ENCODE assay signal across 13 cellular contexts in genomic region chr4:1205641-1206298, GRCh38. TPM values are rescaled to one million over a fixed set of nuclear protein-coding genes. Genes with fewer than 3 reads are reported as not detected.
DNase-seq lines count a peak whose midpoint lies in the region; ATAC-seq, FAIRE-seq and TF ChIP-seq lines count a peak whose summit lies in the region.
"Had no signal": no experiment of that assay in that cellular context is flagged by ENCODE, and none has a peak within 500 bp of the region (broad histone marks: within the 10 kb centered on the region; RNA-seq: fewer than 3 reads in every experiment).

No MANE protein-coding gene starts in this region.

- no peak overlapping the region for H3K56ac ChIP-seq in H1 (replicated peaks; ENCODE audit: insufficient read length, low read depth, low read length)

- POLR2A ChIA-PET in H1 (lab: Charles Lee; ENCODE audit: partially characterized antibody), result no interaction called here

- H3K36me3 ChIP-seq in H1 (ENCODE audit: control insufficient read depth in 2 of 4, insufficient read depth in 4 of 4, low read length in 3 of 4) (no peaks in the 10 kb centered on the region; a peak in 1 of 8 replicates), vagina (no peaks in the 10 kb centered on the region)

- 85% methylated on average over 7 of the region's 15 CpGs; no CpG with 5 or more reads in 1 of the 2 experiments for WGBS in H1 (ENCODE audit: extremely low coverage in 1 of 2, insufficient coverage in 1 of 2, insufficient read length in 1 of 2, insufficient replicate concordance in 2 of 2, low coverage in 1 of 2, low lambda C conversion rate in 2 of 2, missing lambda C conversion rate in 1 of 2), 2 experiments

- H3K27ac ChIP-seq in H1 (ENCODE audit: low read depth, low read length) (no peak overlapping the region), vagina (peak overlapping the region; percentile 19)
- H3K27ac ChIP-seq: epithelial cell of prostate had no signal

- no peak overlapping the region for H4K91ac ChIP-seq in H1 (replicated peaks; ENCODE audit: insufficient read length, low read length)

- H3K27me3 ChIP-seq in H1 (replicated peaks in 1 of 4; ENCODE audit: control insufficient read depth in 3 of 4, extremely low read depth in 1 of 4, insufficient read depth in 3 of 4, low read length in 3 of 4) (no peaks in the 10 kb centered on the region), vagina (no peaks in the 10 kb centered on the region)

- no peaks in the 10 kb centered on the region for H3K79me2 ChIP-seq in H1 (ENCODE audit: control insufficient read depth in 1 of 2, insufficient read depth in 2 of 2, low read length in 2 of 2)

- FAIRE-seq in H1 (lab: Jason Lieb, UNC), result no peak

- H4K5ac ChIP-seq in H1 (ENCODE audit: insufficient read length, low read depth, low read length), result no peak overlapping the region

- no peak overlapping the region for H3K14ac ChIP-seq in H1 (ENCODE audit: insufficient read length)

- ATAC-seq in natural killer cell (no peak), HG03457 (IDR thresholded peaks at IDR 0.05; ENCODE audit: unreplicated experiment) (no peak)

- no peak overlapping the region for H3K4ac ChIP-seq in H1 (replicated peaks; ENCODE audit: insufficient read length, low read depth, low read length)

- no peak overlapping the region for H2BK20ac ChIP-seq in H1 (ENCODE audit: low read length)

- CTCF ChIA-PET in activated naive CD4-positive, alpha-beta T cell treated with anti-CD3 and anti-CD28 coated beads, Interleukin-2, amount 10 ng/mL, durations not matched to agents 7 days and 5 days (lab: Charles Lee), result no interaction called here
- CTCF ChIA-PET in H1 (lab: Charles Lee; ENCODE audit: partially characterized antibody), result interaction anchor here (0.5 to 1.7 kb wide), 8 partner anchors 9 to 645 kb away, joined by 3 to 4 read pairs (median 3); no protein-coding TSS in a partner anchor

- H3K4me2 ChIP-seq in H1 (ENCODE audit: insufficient read depth in 1 of 2, low read depth in 2 of 2, low read length in 2 of 2), result no peak overlapping the region

- no peak overlapping the region for H3K9ac ChIP-seq in H1 (replicated peaks in 1 of 4; ENCODE audit: extremely low read depth in 1 of 4, low read depth in 3 of 4, low read length in 3 of 4)

- no peak overlapping the region for H2BK15ac ChIP-seq in H1 (ENCODE audit: low read length)

- peaks cover 5% of the 10 kb centered on the region for H3K36me3 Mint-ChIP-seq in activated naive CD4-positive, alpha-beta T cell treated with anti-CD3 and anti-CD28 coated beads, Interleukin-2, amount 10 ng/mL, durations not matched to agents 7 days and 5 days
- H3K36me3 Mint-ChIP-seq in natural killer cell, result no peaks in the 10 kb centered on the region

- H2BK120ac ChIP-seq in H1 (replicated peaks; ENCODE audit: low read depth, low read length), result no peak overlapping the region

- no peak overlapping the region for H2BK12ac ChIP-seq in H1 (ENCODE audit: low read depth, low read length)

- no peak overlapping the region for H2AFZ ChIP-seq in H1 (ENCODE audit: low read length)

- no peak for TF ChIP-seq POLR2A in H1 (IDR thresholded peaks at IDR 0.05; ENCODE audit: control extremely low read depth in 1 of 2, low read depth in 2 of 2, low read length in 2 of 2)
- TF ChIP-seq POLR2A in vagina (IDR thresholded peaks at IDR 0.05), result no peak

- H3K9me3 ChIP-seq in H1 (ENCODE audit: insufficient read depth in 2 of 2, low read depth in 1 of 2, low read length in 1 of 2) (no peaks in the 10 kb centered on the region), vagina (no peaks in the 10 kb centered on the region)

- no peaks in the 10 kb centered on the region for H3K27me3 Mint-ChIP-seq in activated naive CD4-positive, alpha-beta T cell treated with anti-CD3 and anti-CD28 coated beads, Interleukin-2, amount 10 ng/mL, durations not matched to agents 7 days and 5 days
- H3K27me3 Mint-ChIP-seq in natural killer cell (ENCODE audit: low read depth in 2 of 2), result no peaks in the 10 kb centered on the region
- H3K27me3 Mint-ChIP-seq: central memory CD8-positive, alpha-beta T cell had no signal

- H3K4me1 ChIP-seq in H1 (replicated peaks in 1 of 4; ENCODE audit: control insufficient read depth in 3 of 4, insufficient read depth in 4 of 4, low read length in 3 of 4) (no peaks in the 10 kb centered on the region), vagina (peaks cover 98% of the 10 kb centered on the region)

- no peaks in the 10 kb centered on the region for H3K9me3 Mint-ChIP-seq in activated naive CD4-positive, alpha-beta T cell treated with anti-CD3 and anti-CD28 coated beads, Interleukin-2, amount 10 ng/mL, durations not matched to agents 7 days and 5 days
- no peaks in the 10 kb centered on the region for H3K9me3 Mint-ChIP-seq in natural killer cell
- H3K9me3 Mint-ChIP-seq: central memory CD8-positive, alpha-beta T cell had no signal

- no peaks in the 10 kb centered on the region for H3K23me2 ChIP-seq in H1 (ENCODE audit: low read depth, low read length)

- H3K4me3 Mint-ChIP-seq in activated naive CD4-positive, alpha-beta T cell treated with anti-CD3 and anti-CD28 coated beads, Interleukin-2, amount 10 ng/mL, durations not matched to agents 7 days and 5 days, result no peak overlapping the region
- no peak overlapping the region for H3K4me3 Mint-ChIP-seq in natural killer cell

- peaks cover 38% of the 10 kb centered on the region for H3K4me1 Mint-ChIP-seq in activated naive CD4-positive, alpha-beta T cell treated with anti-CD3 and anti-CD28 coated beads, Interleukin-2, amount 10 ng/mL, durations not matched to agents 7 days and 5 days
- H3K4me1 Mint-ChIP-seq in natural killer cell, result peaks cover 44 to 61% of the 10 kb centered on the region in 2 donors

- TF ChIP-seq EP300 in H1 (IDR thresholded peaks at IDR 0.05; ENCODE audit: borderline replicate concordance in 1 of 2, low read depth in 2 of 2, low read length in 2 of 2), result no peak

- DNase-seq in activated naive CD4-positive, alpha-beta T cell treated with anti-CD3 and anti-CD28 coated beads, Interleukin-2, amount 10 ng/mL, durations not matched to agents 7 days and 5 days, result peak; percentile 16
- DNase-seq in activated naive CD4-positive, alpha-beta T cell treated with Interleukin-2 at 50 U/mL for 16 hours, result no peak
- DNase-seq in H1 (ENCODE audit: low read depth in 1 of 2, low spot score in 2 of 2), result no peak
- DNase-seq in natural killer cell, result peak; percentile 13
- no peak for DNase-seq in vagina (ENCODE audit: extremely low spot score in 2 of 2)
- DNase-seq in NCI-H2107 treated with DMSO at 0.1 percent for 48 hours (lab: John Stamatoyannopoulos, UW; ENCODE audit: unreplicated experiment), result no peak
- DNase-seq in foreskin fibroblast, result no peak
- DNase-seq: DMS 273 treated with DMSO at 0.1 percent for 48 hours, NCI-H446 treated with DMSO at 0.1 percent for 48 hours had no signal

- H3K27ac Mint-ChIP-seq in activated naive CD4-positive, alpha-beta T cell treated with anti-CD3 and anti-CD28 coated beads, Interleukin-2, amount 10 ng/mL, durations not matched to agents 7 days and 5 days, result no peak overlapping the region
- peak overlapping the region; percentile 98 to 100 for H3K27ac Mint-ChIP-seq in natural killer cell

- peaks cover under 1 to 2% of the 10 kb centered on the region in 2 experiments for H4K20me1 ChIP-seq in H1 (replicated peaks in 1 of 2; ENCODE audit: control insufficient read depth in 1 of 2, insufficient read depth in 2 of 2, low read length in 2 of 2)

- no peak overlapping the region for H3K23ac ChIP-seq in H1 (ENCODE audit: insufficient read length)

- intact Hi-C loops in natural killer cell (cut with micrococcal nuclease), result no loop called here
- intact Hi-C loops in vagina (cut with DNase I), result loop anchor here (5.0 kb wide), 2 partner anchors 33 to 42 kb away; partner anchors contain the start of genes CTBP1 and SPON2

- no peak overlapping the region for H2AK5ac ChIP-seq in H1 (ENCODE audit: low read depth, low read length)

- no peaks in the 10 kb centered on the region for H3K79me1 ChIP-seq in H1 (ENCODE audit: low read depth, low read length)

- no peak overlapping the region for H2BK5ac ChIP-seq in H1 (ENCODE audit: low read depth, low read length)

- no peak for TF ChIP-seq RAD21 in H1 (IDR thresholded peaks at IDR 0.05 in 1 of 2, conservative IDR thresholded peaks at IDR 0.05 in 1 of 2; ENCODE audit: low read depth in 2 of 2, low read length in 2 of 2)

- TF ChIP-seq CTCF in H1 (IDR thresholded peaks at IDR 0.05; ENCODE audit: control extremely low read depth in 1 of 3, insufficient read depth in 1 of 3, low read depth in 1 of 3, low read length in 3 of 3), result no peak
- TF ChIP-seq CTCF in natural killer cell (IDR thresholded peaks at IDR 0.05), result no peak
- TF ChIP-seq CTCF in vagina (IDR thresholded peaks at IDR 0.05), result no peak
- no peak for TF ChIP-seq CTCF in foreskin fibroblast (IDR thresholded peaks at IDR 0.05; ENCODE audit: low read depth, low read length)

- H3K4me3 ChIP-seq in H1 (ENCODE audit: extremely low read depth in 1 of 4, insufficient read depth in 2 of 4, low read depth in 3 of 4, low read length in 4 of 4) (no peak overlapping the region), vagina (no peak overlapping the region), foreskin fibroblast (ENCODE audit: low read depth in 1 of 2, low read length in 2 of 2) (no peak overlapping the region)
- H3K4me3 ChIP-seq: lung had no signal

- H3K18ac ChIP-seq in H1 (ENCODE audit: extremely low read depth, low read length), result no peak overlapping the region; the same call in 1 of the 2 replicates

- 0 out of 2 replicates have a peak overlapping the region, but pooled peaks have one; percentile 51 for H4K8ac ChIP-seq in H1 (ENCODE audit: extremely low read depth, insufficient read depth, low read length)

RNA-seq across cellular contexts. Expression of gene SPON2, which starts 33.4 kb away (rescaled TPM):
- 2.8 and 3.2 TPM in 2 replicates for total RNA-seq in H1 (2021; fragmentation: NEBNext Ultra II Directional; extraction: Animal tissue kit (Norgen Biotek cat#: 25700))
- polyA plus RNA-seq in H1 (2011; rRNA removed), result 2.8 and 5.2 TPM in 2 replicates
- 3.7 TPM for polyA plus RNA-seq in H1 (2011; cell fraction: cytosol; rRNA removed)
- polyA plus RNA-seq in H1 (2011; cell fraction: nucleus; rRNA removed), result 16.5 TPM
- polyA plus RNA-seq in H1 (2012, experiment 1 of 2), result 1.8 to 3.9 TPM (median 3.1 TPM) in 4 replicates
- polyA plus RNA-seq in H1 (2012, experiment 2 of 2), result 2.1 TPM
- polyA plus RNA-seq in H1 (2013, experiment 1 of 2), result 4.0 TPM
- polyA plus RNA-seq in H1 (2013, experiment 2 of 2), result 3.3 TPM
- 0.15 and 0.79 TPM in 2 replicates for polyA minus RNA-seq in H1 (2011; rRNA and poly(A)+ RNA removed)
- polyA minus RNA-seq in H1 (2011; cell fraction: cytosol; rRNA and poly(A)+ RNA removed), result 4.3 TPM
- polyA minus RNA-seq in H1 (2011; cell fraction: nucleus; rRNA and poly(A)+ RNA removed), result 5.1 TPM
- total RNA-seq in natural killer cell (1,000 to 10,000 TPM; 1,124 to 1,574 (median 1,339) TPM), vagina (72.2 TPM)

RNA-seq across cellular contexts. Expression of gene CTBP1, which starts 43.2 kb away (rescaled TPM):
- total RNA-seq in H1 (2021; fragmentation: NEBNext Ultra II Directional; extraction: Animal tissue kit (Norgen Biotek cat#: 25700)), result 128 and 132 TPM in 2 replicates
- 185 and 308 TPM in 2 replicates for polyA plus RNA-seq in H1 (2011; rRNA removed)
- polyA plus RNA-seq in H1 (2011; cell fraction: cytosol; rRNA removed), result 211 TPM
- 631 TPM for polyA plus RNA-seq in H1 (2011; cell fraction: nucleus; rRNA removed)
- 85.5 to 186 TPM (median 163 TPM) in 4 replicates for polyA plus RNA-seq in H1 (2012, experiment 1 of 2)
- 85.3 TPM for polyA plus RNA-seq in H1 (2012, experiment 2 of 2)
- 72.7 TPM for polyA plus RNA-seq in H1 (2013, experiment 1 of 2)
- polyA plus RNA-seq in H1 (2013, experiment 2 of 2), result 71.3 TPM
- 83.5 and 84.0 TPM in 2 replicates for polyA minus RNA-seq in H1 (2011; rRNA and poly(A)+ RNA removed)
- 128 TPM for polyA minus RNA-seq in H1 (2011; cell fraction: cytosol; rRNA and poly(A)+ RNA removed)
- 95.0 TPM for polyA minus RNA-seq in H1 (2011; cell fraction: nucleus; rRNA and poly(A)+ RNA removed)
- 100 to 1,000 TPM; 384 to 388 (median 388) TPM for total RNA-seq in natural killer cell
- total RNA-seq in vagina, result 93.1 TPM

Comparison
In these comparisons a context has a peak if more than half of its experiments do, and no peak if none do; other contexts are left out.
1. DNase-seq: peak in activated naive CD4-positive, alpha-beta T cell treated with anti-CD3 and anti-CD28 coated beads, Interleukin-2, amount 10 ng/mL, durations not matched to agents 7 days and 5 days (single experiment) and natural killer cell (single experiment); none in activated naive CD4-positive, alpha-beta T cell treated with Interleukin-2 at 50 U/mL for 16 hours (single experiment), H1 (0 of 2), vagina (0 of 2), NCI-H2107 treated with DMSO at 0.1 percent for 48 hours (single experiment) and foreskin fibroblast (0 of 2).
2. RNA of gene SPON2, which starts 33.4 kb away (total RNA-seq): 1,124 to 1,574 TPM in natural killer cell and 72.2 TPM in vagina (single experiment); 2.8 to 3.2 TPM in H1; every median in the first group is over 10 times any median in the second.